In the genomic region with DNA sequence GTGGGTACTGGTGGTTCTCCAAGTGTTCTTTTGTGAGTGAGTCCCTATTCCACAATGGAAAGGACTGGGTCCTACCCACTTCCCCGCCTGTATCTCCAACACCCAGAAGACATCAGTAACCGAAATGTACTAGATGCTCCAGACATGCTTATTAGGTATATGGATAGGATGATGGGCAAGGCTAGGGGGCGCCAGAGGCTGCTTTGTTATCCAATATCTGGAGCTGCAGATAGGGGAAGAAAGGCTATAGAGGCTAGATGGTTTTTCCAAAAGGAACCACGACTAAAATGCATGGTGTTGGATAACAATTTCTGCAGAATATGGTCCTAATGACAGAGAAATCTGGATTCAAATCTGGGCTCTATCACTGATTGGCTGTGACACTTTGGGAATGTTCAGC, we compare ENCODE assay signal across 8 cellular contexts. TPM values are rescaled to one million over a fixed set of nuclear protein-coding genes. Genes with fewer than 3 reads are reported as not detected.
DNase-seq lines count a peak whose midpoint lies in the region; ATAC-seq and TF ChIP-seq lines count a peak whose summit lies in the region.

No MANE protein-coding gene starts in this region.

- H3K9ac ChIP-seq in DND-41 (ENCODE audit: low read depth, low read length): no peak overlapping the region

- no peak overlapping the region for H3K4me2 ChIP-seq in DND-41 (ENCODE audit: insufficient read depth, low read length)

- peak; percentile 66 for TF ChIP-seq CTCF in DND-41 (IDR thresholded peaks at IDR 0.05; ENCODE audit: borderline replicate concordance, extremely low read depth, low read length, poor library complexity, severe bottlenecking)
- TF ChIP-seq CTCF in adrenal gland (IDR thresholded peaks at IDR 0.05): peak; percentile 17 to 53 (median 46)

- peak; percentile 63; the same call in 2 of the 3 replicates for ATAC-seq in DND-41 (ENCODE audit: insufficient read depth, low read depth)
- no peak for ATAC-seq in GM21576 (IDR thresholded peaks at IDR 0.05; ENCODE audit: unreplicated experiment)
- no peak for ATAC-seq in HG03039 (IDR thresholded peaks at IDR 0.05; ENCODE audit: unreplicated experiment)

- H3K79me2 ChIP-seq in DND-41 (ENCODE audit: insufficient read depth, low read length): no peaks in the 10 kb centered on the region

- WGBS in adrenal gland, 4 donors: 51 to 60% (median 52%) methylated on average over 4 of the region's 4 CpGs

- H3K27me3 ChIP-seq in DND-41 (ENCODE audit: insufficient read depth, low read length, poor library complexity): no peaks in the 10 kb centered on the region
- H3K27me3 ChIP-seq in SJCRH30: no peaks in the 10 kb centered on the region
- H3K27me3 ChIP-seq in adrenal gland: no peaks in the 10 kb centered on the region

- no peaks in the 10 kb centered on the region; the same call in 1 of the 2 replicates for H4K20me1 ChIP-seq in DND-41 (ENCODE audit: insufficient read depth, low read length)

- H3K9me3 ChIP-seq in DND-41 (ENCODE audit: insufficient read depth, low read length, severe bottlenecking) (no peaks in the 10 kb centered on the region), SJCRH30 (replicated peaks) (no peaks in the 10 kb centered on the region), adrenal gland (replicated peaks in 1 of 3) (no peaks in the 10 kb centered on the region)

- H3K36me3 ChIP-seq in DND-41 (ENCODE audit: insufficient read depth, low read length) (no peaks in the 10 kb centered on the region), SJCRH30 (no peaks in the 10 kb centered on the region), adrenal gland (replicated peaks in 1 of 2) (no peaks in the 10 kb centered on the region)

- intact Hi-C loops in adrenal gland (cut with DNase I): loop anchor here in 1 of 2 donors (10.0 kb wide), 1 partner anchor 182 kb away; no protein-coding TSS in a partner anchor

- no peak overlapping the region for H3K4me3 ChIP-seq in DND-41 (ENCODE audit: low read depth in 1 of 2, low read length in 2 of 2)
- H3K4me3 ChIP-seq in SJCRH30: no peak overlapping the region
- no peak overlapping the region for H3K4me3 ChIP-seq in adrenal gland

- DNase-seq in DND-41: peak; percentile 54
- DNase-seq in KBM-7: peak; percentile 89
- DNase-seq in SJCRH30: peak; percentile 64 to 76
- DNase-seq in adrenal gland: peak; percentile 48 to 89 (median 56)
- DNase-seq in iPS-NIHi11 (ENCODE audit: low spot score): peak; percentile 68
- DNase-seq in stimulated activated CD4-positive, alpha-beta T cell treated with anti-CD3 and anti-CD28 coated beads, Interleukin-1b, Interleukin-23, amount 100 ng/mL, for 48 hours: peak; percentile 70

- in situ Hi-C loops in KBM-7 (cut with MboI; ENCODE audit: low pct_unique_long_range_greater_than_20kb, low sequenced_read_pairs): no loop called here

- H3K4me1 ChIP-seq in DND-41 (ENCODE audit: insufficient read depth, low read length): no peaks in the 10 kb centered on the region
- no peaks in the 10 kb centered on the region for H3K4me1 ChIP-seq in SJCRH30
- H3K4me1 ChIP-seq in adrenal gland (replicated peaks in 1 of 2): no peaks in the 10 kb centered on the region

- no peak overlapping the region for H2AFZ ChIP-seq in DND-41 (ENCODE audit: low read depth, low read length)

- TF ChIP-seq POLR2A in adrenal gland (IDR thresholded peaks at IDR 0.05): no peak

- H3K27ac ChIP-seq in DND-41 (ENCODE audit: low read length) (no peak overlapping the region), SJCRH30 (no peak overlapping the region), adrenal gland (no peak overlapping the region)

RNA-seq across cellular contexts. Expression of a gene that starts 56.2 kb away (rescaled TPM):
- 53.5 and 71.0 TPM in 2 replicates for total RNA-seq in SJCRH30 (2014; rRNA removed; shearing (Covaris generic))
- 100 to 1,000 TPM in 5 of 8 donors, 10 to 100 TPM in 3; 51.2 to 133 (median 116) TPM for total RNA-seq in adrenal gland
- 100 to 1,000 TPM in 1 of 3 donors, 10 to 100 TPM in 2; 19.9 to 125 (median 24.0) TPM for polyA plus RNA-seq in adrenal gland
